25 cellular contexts compared by ENCODE assay signal in the genomic region with DNA sequence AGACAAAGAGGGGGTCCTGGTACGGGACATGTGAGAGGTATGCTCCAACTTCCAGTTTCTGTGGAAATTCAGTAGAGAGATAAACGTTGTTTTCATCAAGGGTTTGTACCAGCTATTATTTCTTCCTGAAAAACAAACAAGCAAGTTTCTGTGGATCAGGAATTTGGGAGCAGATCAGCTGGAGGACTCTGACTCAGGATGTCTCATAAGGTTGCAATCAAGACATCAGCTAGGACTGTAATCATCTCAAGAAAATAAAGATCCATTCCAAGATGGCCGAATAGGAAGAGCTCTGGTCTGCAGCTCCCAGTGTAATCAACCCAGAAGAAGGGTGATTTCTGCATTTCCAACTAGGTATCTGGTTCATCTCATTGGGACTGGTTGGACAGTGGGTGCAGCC. TPM values are rescaled to one million over a fixed set of nuclear protein-coding genes. Genes with fewer than 3 reads are reported as not detected.
DNase-seq lines count a peak whose midpoint lies in the region; ATAC-seq and TF ChIP-seq lines count a peak whose summit lies in the region.
"Had no signal": no experiment of that assay in that cellular context is flagged by ENCODE, and none has a peak within 500 bp of the region (broad histone marks: within the 10 kb centered on the region; RNA-seq: fewer than 3 reads in every experiment).

No MANE protein-coding gene starts in this region.

- H4K91ac ChIP-seq in H9 (ENCODE audit: insufficient read length, low read depth, low read length) = no peak overlapping the region

- DNase-seq in AG08395 (ENCODE audit: low spot score) (peak; percentile 56), H9 (no peak), amniotic epithelial cell (ENCODE audit: low read depth) (peak; percentile 61), fibroblast of villous mesenchyme (ENCODE audit: low read depth) (peak; percentile 60), NCI-H2029 treated with DMSO at 0.1 percent for 48 hours (lab: John Stamatoyannopoulos, UW) (no peak), cortex of kidney (lab: John Stamatoyannopoulos, UW) (no peak), CD14-positive monocyte (ENCODE audit: low spot score) (no peak)
- DNase-seq: activated CD8-positive, alpha-beta T cell treated with anti-CD3 and anti-CD28 coated beads, Interleukin-2, amount 10 ng/mL, durations not matched to agents 7 days and 5 days; activated naive CD4-positive, alpha-beta T cell treated with anti-CD3 and anti-CD28 coated beads, Interleukin-2, amount 10 ng/mL, durations not matched to agents 7 days and 5 days; activated T-cell treated with anti-CD3 and anti-CD28 coated beads, Interleukin-2, amount 50 U/mL, for 24 hours; CD8-positive, alpha-beta memory T cell; DMS53; left ventricle myocardium inferior; NCI-H1436; NCI-H2227 treated with DMSO at 0.1 percent for 48 hours; NCI-H774; retina; SK-N-SH; stimulated activated CD4-positive, alpha-beta T cell treated with anti-CD3 and anti-CD28 coated beads, Interleukin-12 subunit alpha, Interleukin-12 subunit beta, amount 100 ng/mL, for 4 hours had no signal

- H3K79me1 ChIP-seq in H9 (ENCODE audit: insufficient read depth, low read depth, low read length, poor library complexity, severe bottlenecking) = no peaks in the 10 kb centered on the region

- H3K79me2 ChIP-seq in H9 (ENCODE audit: insufficient read depth, low read length) = no peaks in the 10 kb centered on the region

- no peaks in the 10 kb centered on the region for H3K9me3 ChIP-seq in H9 (ENCODE audit: control insufficient read depth, low read depth, low read length)
- H3K9me3 ChIP-seq: mucosa of descending colon, SK-N-SH had no signal

- H2AFZ ChIP-seq in H9 (ENCODE audit: low read length) = no peak overlapping the region

- no peaks in the 10 kb centered on the region for H3K23me2 ChIP-seq in H9 (ENCODE audit: insufficient read length, low read depth, low read length, poor library complexity, severe bottlenecking)

- no CpG with 5 or more reads among the region's 3 CpGs for WGBS in H9 (ENCODE audit: extremely low coverage, insufficient read length, low lambda C conversion rate)

- H3K27ac ChIP-seq in H9 (ENCODE audit: insufficient read length, low read depth, low read length) = no peak overlapping the region
- H3K27ac ChIP-seq: gastroesophageal sphincter, left ventricle myocardium inferior had no signal

- peaks cover 0 to 17% (median 2%) of the 10 kb centered on the region in 3 experiments; a peak in 4 of 7 replicates for H3K36me3 Mint-ChIP-seq in H9 (ENCODE audit: insufficient read depth in 1 of 3, low read depth in 3 of 3)
- no peaks in the 10 kb centered on the region for H3K36me3 Mint-ChIP-seq in CD14-positive monocyte

- no peak overlapping the region for H3K18ac ChIP-seq in H9 (ENCODE audit: insufficient read length, low read depth, low read length)

- no peaks in the 10 kb centered on the region for H3K4me1 ChIP-seq in H9 (ENCODE audit: insufficient read depth, low read length)
- H3K4me1 ChIP-seq: gastroesophageal sphincter, left ventricle myocardium inferior had no signal

- no peak overlapping the region for H4K8ac ChIP-seq in H9 (replicated peaks; ENCODE audit: insufficient read length, low read depth, low read length)

- H3K4me2 ChIP-seq in H9 (ENCODE audit: insufficient read depth, insufficient read length, low read length) = no peak overlapping the region
- H3K4me2 ChIP-seq: SK-N-SH had no signal

- H2BK20ac ChIP-seq in H9 (ENCODE audit: low read depth, low read length, poor library complexity, severe bottlenecking) = no peak overlapping the region

- H3K14ac ChIP-seq in H9 (ENCODE audit: insufficient read depth, low read length) = no peak overlapping the region

- H3K4me3 Mint-ChIP-seq in H9 (no peak overlapping the region), CD14-positive monocyte (no peak overlapping the region)
- H3K4me3 Mint-ChIP-seq: activated CD8-positive, alpha-beta T cell treated with anti-CD3 and anti-CD28 coated beads, Interleukin-2, amount 10 ng/mL, durations not matched to agents 7 days and 5 days; activated naive CD4-positive, alpha-beta T cell treated with anti-CD3 and anti-CD28 coated beads, Interleukin-2, amount 10 ng/mL, durations not matched to agents 7 days and 5 days; activated T-cell treated with anti-CD3 and anti-CD28 coated beads, Interleukin-2, amount 50 U/mL, for 24 hours; CD8-positive, alpha-beta memory T cell; neural crest cell had no signal

- H3K9ac ChIP-seq in H9 (ENCODE audit: extremely low read depth, insufficient read length, low read length) = no peak overlapping the region
- H3K9ac ChIP-seq: SK-N-SH had no signal

- H3K56ac ChIP-seq in H9 (ENCODE audit: insufficient read length, low read depth, low read length) = no peak overlapping the region

- H2BK12ac ChIP-seq in H9 (ENCODE audit: insufficient read length, low read depth, low read length) = no peak overlapping the region

- H3K4me1 Mint-ChIP-seq in H9 = peaks cover 12 to 17% of the 10 kb centered on the region in 2 experiments
- H3K4me1 Mint-ChIP-seq in CD14-positive monocyte = no peaks in the 10 kb centered on the region
- H3K4me1 Mint-ChIP-seq: activated naive CD4-positive, alpha-beta T cell treated with anti-CD3 and anti-CD28 coated beads, Interleukin-2, amount 10 ng/mL, durations not matched to agents 7 days and 5 days; CD8-positive, alpha-beta memory T cell; neural crest cell had no signal

- no peak overlapping the region for H3K4ac ChIP-seq in H9 (ENCODE audit: low read depth, low read length)

- ATAC-seq in HG02885 (IDR thresholded peaks at IDR 0.05; ENCODE audit: poor library complexity, unreplicated experiment) = no peak
- ATAC-seq: activated CD4-positive, CD25-positive, alpha-beta regulatory T cell treated with anti-CD3 and anti-CD28 coated beads, Interleukin-2, amount 50 U/mL, for 24 hours; activated CD8-positive, alpha-beta T cell treated with anti-CD3 and anti-CD28 coated beads, Interleukin-2, amount 10 ng/mL, durations not matched to agents 7 days and 5 days; gastroesophageal sphincter; mucosa of descending colon; Panc1 had no signal

- H3K27me3 ChIP-seq in H9 (ENCODE audit: insufficient read depth, low read length) = no peaks in the 10 kb centered on the region
- H3K27me3 ChIP-seq: gastroesophageal sphincter had no signal

- no peaks in the 10 kb centered on the region for H4K20me1 ChIP-seq in H9 (ENCODE audit: control insufficient read depth, insufficient read depth, insufficient read length)

- no peaks in the 10 kb centered on the region for H3K27me3 Mint-ChIP-seq in H9 (ENCODE audit: low read depth)
- H3K27me3 Mint-ChIP-seq in CD14-positive monocyte (ENCODE audit: low read depth in 3 of 3) = peaks cover 0 to 2% (median 2%) of the 10 kb centered on the region in 3 donors
- H3K27me3 Mint-ChIP-seq: activated T-cell treated with anti-CD3 and anti-CD28 coated beads, Interleukin-2, amount 50 U/mL, for 24 hours had no signal

- no peak overlapping the region for H2AK5ac ChIP-seq in H9 (ENCODE audit: insufficient read length, low read length)

- H3K27ac Mint-ChIP-seq in H9 (no peak overlapping the region; a peak in 1 of 7 replicates), CD14-positive monocyte (no peak overlapping the region)
- H3K27ac Mint-ChIP-seq: activated CD8-positive, alpha-beta T cell treated with anti-CD3 and anti-CD28 coated beads, Interleukin-2, amount 10 ng/mL, durations not matched to agents 7 days and 5 days; activated naive CD4-positive, alpha-beta T cell treated with anti-CD3 and anti-CD28 coated beads, Interleukin-2, amount 10 ng/mL, durations not matched to agents 7 days and 5 days; activated T-cell treated with anti-CD3 and anti-CD28 coated beads, Interleukin-2, amount 50 U/mL, for 24 hours; CD8-positive, alpha-beta memory T cell had no signal

- H2BK120ac ChIP-seq in H9 (ENCODE audit: low read depth, low read length, poor library complexity, severe bottlenecking) = no peak overlapping the region

- H3K9me3 Mint-ChIP-seq in H9 (peaks cover 16 to 31% of the 10 kb centered on the region in 2 experiments; a peak in 4 of 5 replicates), CD14-positive monocyte (peaks cover 2 to 35% (median 20%) of the 10 kb centered on the region in 7 donors)

- no peak overlapping the region for H3K4me3 ChIP-seq in fibroblast of villous mesenchyme (ENCODE audit: low read depth, low read length)
- H3K4me3 ChIP-seq: gastroesophageal sphincter, left ventricle myocardium inferior, mucosa of descending colon had no signal

- TF ChIP-seq CTCF in H9 (conservative IDR thresholded peaks at IDR 0.05) (no peak), fibroblast of villous mesenchyme (IDR thresholded peaks at IDR 0.05; ENCODE audit: insufficient read depth, low read depth, low read length) (no peak), CD14-positive monocyte (IDR thresholded peaks at IDR 0.05) (no peak)

- H4K5ac ChIP-seq in H9 (ENCODE audit: insufficient read length, low read depth, low read length) = peak overlapping the region; percentile 60

- no peak overlapping the region for H3K23ac ChIP-seq in H9 (ENCODE audit: insufficient read length, low read depth, low read length)

- no peak overlapping the region for H3T11ph ChIP-seq in H9 (ENCODE audit: low read length)

- no peak overlapping the region for H2BK15ac ChIP-seq in H9 (ENCODE audit: low read depth, low read length)

- intact Hi-C loops in CD14-positive monocyte (cut with micrococcal nuclease) = no loop called here

- H2BK5ac ChIP-seq in H9 (ENCODE audit: insufficient read length, low read length) = no peak overlapping the region

RNA-seq across cellular contexts. Expression of a gene that starts 23.5 kb away (rescaled TPM):
- total RNA-seq in H9 (2021) (5.7 and 6.4 TPM in 2 replicates), fibroblast of villous mesenchyme (29.3 and 67.4 TPM in 2 replicates)
- polyA plus RNA-seq in CD14-positive monocyte = 10 to 100 TPM in 1 of 2 donors, 1 to 10 TPM in 1; 9.0 to 17.8 TPM

Comparison
In these comparisons a context has a peak if more than half of its experiments do, and no peak if none do; other contexts are left out.
1. DNase-seq: peak in AG08395 (single experiment), amniotic epithelial cell (single experiment) and fibroblast of villous mesenchyme (single experiment); none in H9 (single experiment), NCI-H2029 treated with DMSO at 0.1 percent for 48 hours (single experiment), cortex of kidney (single experiment) and CD14-positive monocyte (single experiment).